ENCODE assay signal across 1 cellular context in genomic region chr16:85454171-85454883, GRCh38.
TF ChIP-seq lines count a peak whose summit lies in the region.

No MANE protein-coding gene starts in this region.

TF ChIP-seq in HCT116, 20 proteins besides CTCF, POLR2A, EP300 and RAD21 (continued from another document):
- TF ChIP-seq REST (IDR thresholded peaks at IDR 0.05; ENCODE audit: low read depth) = no peak
- TF ChIP-seq ZBTB33 (IDR thresholded peaks at IDR 0.05; ENCODE audit: extremely low read depth, insufficient replicate concordance, low read length) = no peak
- no peak for TF ChIP-seq EGR1 (IDR thresholded peaks at IDR 0.05; ENCODE audit: low read depth)
- TF ChIP-seq SP1 (IDR thresholded peaks at IDR 0.05; ENCODE audit: low read depth) = no peak
- no peak for TF ChIP-seq JUND (IDR thresholded peaks at IDR 0.05)
- TF ChIP-seq CBX3 (IDR thresholded peaks at IDR 0.05; ENCODE audit: low read depth) = no peak
- TF ChIP-seq SIN3A (IDR thresholded peaks at IDR 0.05; ENCODE audit: low read depth) = no peak
- TF ChIP-seq EZH2 (IDR thresholded peaks at IDR 0.05) = no peak
- TF ChIP-seq ELF1 (IDR thresholded peaks at IDR 0.05; ENCODE audit: borderline replicate concordance, low read depth) = no peak
- no peak for TF ChIP-seq SRF (IDR thresholded peaks at IDR 0.05; ENCODE audit: low read depth)
- TF ChIP-seq ATF3 (IDR thresholded peaks at IDR 0.05) = no peak
- TF ChIP-seq TCF7L2 (IDR thresholded peaks at IDR 0.05; ENCODE audit: borderline replicate concordance, extremely low read depth, insufficient read depth, insufficient read length) = no peak
- TF ChIP-seq ZNF274 (IDR thresholded peaks at IDR 0.05; ENCODE audit: low read depth, low read length) = no peak
- TF ChIP-seq FOSL1 (IDR thresholded peaks at IDR 0.05; ENCODE audit: low read depth) = no peak
TF ChIP-seq in HCT116: peak in this region for 0.
